Comparison of ENCODE assay signal across 26 cellular contexts in the genomic region with DNA sequence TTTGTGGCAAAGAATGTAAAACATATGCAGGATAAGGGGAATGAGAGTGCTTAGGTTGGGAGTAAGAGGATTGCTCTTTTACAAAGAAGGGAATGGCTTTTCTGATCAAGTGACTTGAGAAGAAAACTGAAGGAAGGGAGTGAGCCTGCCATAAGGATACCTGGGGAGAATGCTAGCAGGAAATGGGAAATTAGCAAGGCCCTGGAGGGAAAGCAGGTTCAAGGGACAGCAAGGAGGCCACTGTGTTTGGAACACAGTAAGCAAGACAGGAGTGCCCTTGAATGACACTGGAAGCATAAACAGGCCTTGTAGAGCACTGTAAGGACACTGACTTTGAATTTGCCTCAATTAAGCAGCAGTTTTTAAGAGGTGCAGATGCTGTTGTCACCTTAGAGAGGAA.
"Had no signal": no experiment of that assay in that cellular context is flagged by ENCODE, and none has a peak within 500 bp of the region (broad histone marks: within the 10 kb centered on the region; RNA-seq: fewer than 3 reads in every experiment).

No MANE protein-coding gene starts in this region.

- H3K36me3 Mint-ChIP-seq: memory B cell; mesothelial cell of epicardium; naive B cell; natural killer cell treated with Interleukin-12 subunit alpha and Interleukin-12 subunit beta and Interleukin-15 and Interleukin-18, amount 100 ng/mL, for 72 hours; type B pancreatic cell had no signal

- H3K4me3 ChIP-seq: esophagus squamous epithelium, lung, mucosa of descending colon, pancreas, right lobe of liver, suprapubic skin, thyroid gland had no signal

- H3K27ac ChIP-seq: esophagus squamous epithelium, neutrophil, pancreas, right lobe of liver, suprapubic skin, thyroid gland had no signal

- H3K36me3 ChIP-seq: esophagus squamous epithelium, neutrophil, pancreas, right lobe of liver, suprapubic skin, thyroid gland had no signal

- H3K9me3 ChIP-seq: esophagus squamous epithelium, mucosa of descending colon, neutrophil, pancreas, right lobe of liver, suprapubic skin, thyroid gland had no signal

- H3K4me1 ChIP-seq: esophagus squamous epithelium, pancreas, right lobe of liver, suprapubic skin had no signal

- H3K27me3 Mint-ChIP-seq: effector memory CD8-positive, alpha-beta T cell; memory B cell; naive B cell; natural killer cell treated with Interleukin-12 subunit alpha and Interleukin-12 subunit beta and Interleukin-15 and Interleukin-18, amount 100 ng/mL, for 72 hours; stimulated activated naive CD8-positive, alpha-beta T cell treated with anti-CD3 and anti-CD28 coated beads, Interleukin-15, amount 100 ng/mL, for 72 hours; type B pancreatic cell had no signal

- FAIRE-seq: endometrium, kidney, pancreas, small intestine had no signal

- ATAC-seq: effector memory CD8-positive, alpha-beta T cell; left lobe of liver; mucosa of descending colon; natural killer cell treated with Interleukin-12 subunit alpha and Interleukin-12 subunit beta and Interleukin-15 and Interleukin-18, amount 100 ng/mL, for 72 hours; pancreas; right lobe of liver; stimulated activated naive CD8-positive, alpha-beta T cell treated with anti-CD3 and anti-CD28 coated beads, Interleukin-15, amount 100 ng/mL, for 72 hours had no signal

- H3K4me3 Mint-ChIP-seq: effector memory CD8-positive, alpha-beta T cell; memory B cell; mesothelial cell of epicardium; naive B cell; natural killer cell treated with Interleukin-12 subunit alpha and Interleukin-12 subunit beta and Interleukin-15 and Interleukin-18, amount 100 ng/mL, for 72 hours; neural crest cell; stimulated activated naive CD8-positive, alpha-beta T cell treated with anti-CD3 and anti-CD28 coated beads, Interleukin-15, amount 100 ng/mL, for 72 hours; type B pancreatic cell had no signal

- H3K9me3 Mint-ChIP-seq: mesothelial cell of epicardium; stimulated activated naive CD8-positive, alpha-beta T cell treated with anti-CD3 and anti-CD28 coated beads, Interleukin-15, amount 100 ng/mL, for 72 hours had no signal

- DNase-seq: cortex of kidney; effector memory CD8-positive, alpha-beta T cell; erythroblast; esophagus squamous epithelium; foreskin melanocyte; kidney; mucosa of descending colon; naive B cell; pancreas; right lobe of liver; small intestine; stimulated activated CD4-positive, alpha-beta T cell treated with anti-CD3 and anti-CD28 coated beads, Interleukin-15, amount 100 ng/mL, for 24 hours; stimulated activated CD4-positive, alpha-beta T cell treated with anti-CD3 and anti-CD28 coated beads, Interleukin-2, amount 100 ng/mL, for 48 hours; stimulated activated naive CD4-positive, alpha-beta T cell; stimulated activated naive CD8-positive, alpha-beta T cell treated with anti-CD3 and anti-CD28 coated beads, Interleukin-15, amount 100 ng/mL, for 72 hours; thyroid gland had no signal

- H3K27ac Mint-ChIP-seq: effector memory CD8-positive, alpha-beta T cell; memory B cell; mesothelial cell of epicardium; natural killer cell treated with Interleukin-12 subunit alpha and Interleukin-12 subunit beta and Interleukin-15 and Interleukin-18, amount 100 ng/mL, for 72 hours; stimulated activated naive CD8-positive, alpha-beta T cell treated with anti-CD3 and anti-CD28 coated beads, Interleukin-15, amount 100 ng/mL, for 72 hours; type B pancreatic cell had no signal

- H3K4me1 Mint-ChIP-seq: memory B cell; naive B cell; neural crest cell; stimulated activated naive CD8-positive, alpha-beta T cell treated with anti-CD3 and anti-CD28 coated beads, Interleukin-15, amount 100 ng/mL, for 72 hours had no signal

- H3K27me3 ChIP-seq: esophagus squamous epithelium, neutrophil, pancreas, right lobe of liver, suprapubic skin, thyroid gland had no signal
